ENCODE assay signal across 1 cellular context in the genomic region with DNA sequence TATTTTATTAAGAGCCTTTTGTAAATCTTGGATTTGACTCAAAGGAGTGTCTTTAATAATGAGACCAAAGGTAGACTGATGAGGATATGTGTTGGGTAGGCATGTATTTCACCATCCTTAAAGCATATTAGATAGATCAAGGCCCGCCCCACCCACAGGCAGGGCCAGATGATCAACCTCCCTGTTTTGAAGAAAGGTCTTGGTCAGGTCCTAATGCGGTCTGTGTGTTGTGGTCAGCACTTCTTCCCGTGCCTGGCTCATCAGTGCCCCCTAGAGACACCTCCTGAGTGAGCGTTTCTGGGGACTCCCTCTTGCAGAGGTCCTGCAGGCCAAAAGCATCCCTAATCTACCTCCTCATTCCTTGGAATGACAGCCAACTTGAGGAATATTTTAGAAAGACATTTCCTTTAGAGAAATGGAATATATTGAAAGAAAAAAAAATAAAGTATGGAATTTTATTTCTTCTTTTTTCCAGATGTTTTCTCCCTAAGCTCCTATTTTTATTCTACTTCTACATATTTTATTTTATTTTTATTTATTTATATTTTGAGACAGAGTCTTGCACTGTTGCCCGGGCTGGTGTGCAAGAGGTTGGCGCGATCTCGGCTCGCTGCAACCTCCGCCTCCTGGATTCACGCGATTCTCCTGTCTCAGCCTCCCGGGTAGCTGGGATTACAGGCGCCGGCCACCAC.
TF ChIP-seq lines count a peak whose summit lies in the region.

No MANE protein-coding gene starts in this region.

TF ChIP-seq in HepG2, 621 proteins besides CTCF, POLR2A, EP300 and RAD21 (continued from another document and continues in another):
- TF ChIP-seq, protein P1, sequence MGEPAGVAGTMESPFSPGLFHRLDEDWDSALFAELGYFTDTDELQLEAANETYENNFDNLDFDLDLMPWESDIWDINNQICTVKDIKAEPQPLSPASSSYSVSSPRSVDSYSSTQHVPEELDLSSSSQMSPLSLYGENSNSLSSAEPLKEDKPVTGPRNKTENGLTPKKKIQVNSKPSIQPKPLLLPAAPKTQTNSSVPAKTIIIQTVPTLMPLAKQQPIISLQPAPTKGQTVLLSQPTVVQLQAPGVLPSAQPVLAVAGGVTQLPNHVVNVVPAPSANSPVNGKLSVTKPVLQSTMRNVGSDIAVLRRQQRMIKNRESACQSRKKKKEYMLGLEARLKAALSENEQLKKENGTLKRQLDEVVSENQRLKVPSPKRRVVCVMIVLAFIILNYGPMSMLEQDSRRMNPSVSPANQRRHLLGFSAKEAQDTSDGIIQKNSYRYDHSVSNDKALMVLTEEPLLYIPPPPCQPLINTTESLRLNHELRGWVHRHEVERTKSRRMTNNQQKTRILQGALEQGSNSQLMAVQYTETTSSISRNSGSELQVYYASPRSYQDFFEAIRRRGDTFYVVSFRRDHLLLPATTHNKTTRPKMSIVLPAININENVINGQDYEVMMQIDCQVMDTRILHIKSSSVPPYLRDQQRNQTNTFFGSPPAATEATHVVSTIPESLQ (CRISPR knock-in tag; conservative IDR thresholded peaks at IDR 0.05), result no peak
- no peak for TF ChIP-seq EEA1 (CRISPR knock-in tag; IDR thresholded peaks at IDR 0.05; ENCODE audit: borderline replicate concordance)
- TF ChIP-seq ZNF749 (CRISPR knock-in tag; IDR thresholded peaks at IDR 0.05; ENCODE audit: borderline replicate concordance), result no peak
- no peak for TF ChIP-seq NCOA1 (CRISPR knock-in tag; IDR thresholded peaks at IDR 0.05)
- TF ChIP-seq, protein P2, sequence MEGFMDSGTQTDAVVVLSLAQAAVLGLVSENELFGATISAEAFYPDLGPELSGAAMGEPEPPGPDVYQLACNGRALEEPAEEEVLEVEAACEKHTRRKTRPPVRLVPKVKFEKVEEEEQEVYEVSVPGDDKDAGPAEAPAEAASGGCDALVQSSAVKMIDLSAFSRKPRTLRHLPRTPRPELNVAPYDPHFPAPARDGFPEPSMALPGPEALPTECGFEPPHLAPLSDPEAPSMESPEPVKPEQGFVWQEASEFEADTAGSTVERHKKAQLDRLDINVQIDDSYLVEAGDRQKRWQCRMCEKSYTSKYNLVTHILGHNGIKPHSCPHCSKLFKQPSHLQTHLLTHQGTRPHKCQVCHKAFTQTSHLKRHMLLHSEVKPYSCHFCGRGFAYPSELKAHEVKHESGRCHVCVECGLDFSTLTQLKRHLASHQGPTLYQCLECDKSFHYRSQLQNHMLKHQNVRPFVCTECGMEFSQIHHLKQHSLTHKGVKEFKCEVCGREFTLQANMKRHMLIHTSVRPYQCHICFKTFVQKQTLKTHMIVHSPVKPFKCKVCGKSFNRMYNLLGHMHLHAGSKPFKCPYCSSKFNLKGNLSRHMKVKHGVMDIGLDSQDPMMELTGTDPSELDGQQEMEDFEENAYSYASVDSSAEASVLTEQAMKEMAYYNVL (CRISPR knock-in tag; IDR thresholded peaks at IDR 0.05; ENCODE audit: borderline replicate concordance), result peak; percentile 29; the same call in 1 of the 2 replicates
- TF ChIP-seq, protein P3, sequence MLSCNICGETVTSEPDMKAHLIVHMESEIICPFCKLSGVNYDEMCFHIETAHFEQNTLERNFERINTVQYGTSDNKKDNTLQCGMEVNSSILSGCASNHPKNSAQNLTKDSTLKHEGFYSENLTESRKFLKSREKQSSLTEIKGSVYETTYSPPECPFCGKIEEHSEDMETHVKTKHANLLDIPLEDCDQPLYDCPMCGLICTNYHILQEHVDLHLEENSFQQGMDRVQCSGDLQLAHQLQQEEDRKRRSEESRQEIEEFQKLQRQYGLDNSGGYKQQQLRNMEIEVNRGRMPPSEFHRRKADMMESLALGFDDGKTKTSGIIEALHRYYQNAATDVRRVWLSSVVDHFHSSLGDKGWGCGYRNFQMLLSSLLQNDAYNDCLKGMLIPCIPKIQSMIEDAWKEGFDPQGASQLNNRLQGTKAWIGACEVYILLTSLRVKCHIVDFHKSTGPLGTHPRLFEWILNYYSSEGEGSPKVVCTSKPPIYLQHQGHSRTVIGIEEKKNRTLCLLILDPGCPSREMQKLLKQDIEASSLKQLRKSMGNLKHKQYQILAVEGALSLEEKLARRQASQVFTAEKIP (CRISPR knock-in tag; IDR thresholded peaks at IDR 0.05; ENCODE audit: borderline replicate concordance), result no peak
- no peak for TF ChIP-seq ZNF224 (CRISPR knock-in tag; IDR thresholded peaks at IDR 0.05)
- TF ChIP-seq ZNF503 (CRISPR knock-in tag; IDR thresholded peaks at IDR 0.05), result no peak
- TF ChIP-seq POLR2G (IDR thresholded peaks at IDR 0.05; ENCODE audit: low read depth, low read length), result no peak
- TF ChIP-seq STAT6 (CRISPR knock-in tag; IDR thresholded peaks at IDR 0.05; ENCODE audit: borderline replicate concordance), result no peak
- TF ChIP-seq GABPB1 (CRISPR knock-in tag; IDR thresholded peaks at IDR 0.05), result no peak
- no peak for TF ChIP-seq ZNF572 (CRISPR knock-in tag; IDR thresholded peaks at IDR 0.05)
- TF ChIP-seq, protein P4, sequence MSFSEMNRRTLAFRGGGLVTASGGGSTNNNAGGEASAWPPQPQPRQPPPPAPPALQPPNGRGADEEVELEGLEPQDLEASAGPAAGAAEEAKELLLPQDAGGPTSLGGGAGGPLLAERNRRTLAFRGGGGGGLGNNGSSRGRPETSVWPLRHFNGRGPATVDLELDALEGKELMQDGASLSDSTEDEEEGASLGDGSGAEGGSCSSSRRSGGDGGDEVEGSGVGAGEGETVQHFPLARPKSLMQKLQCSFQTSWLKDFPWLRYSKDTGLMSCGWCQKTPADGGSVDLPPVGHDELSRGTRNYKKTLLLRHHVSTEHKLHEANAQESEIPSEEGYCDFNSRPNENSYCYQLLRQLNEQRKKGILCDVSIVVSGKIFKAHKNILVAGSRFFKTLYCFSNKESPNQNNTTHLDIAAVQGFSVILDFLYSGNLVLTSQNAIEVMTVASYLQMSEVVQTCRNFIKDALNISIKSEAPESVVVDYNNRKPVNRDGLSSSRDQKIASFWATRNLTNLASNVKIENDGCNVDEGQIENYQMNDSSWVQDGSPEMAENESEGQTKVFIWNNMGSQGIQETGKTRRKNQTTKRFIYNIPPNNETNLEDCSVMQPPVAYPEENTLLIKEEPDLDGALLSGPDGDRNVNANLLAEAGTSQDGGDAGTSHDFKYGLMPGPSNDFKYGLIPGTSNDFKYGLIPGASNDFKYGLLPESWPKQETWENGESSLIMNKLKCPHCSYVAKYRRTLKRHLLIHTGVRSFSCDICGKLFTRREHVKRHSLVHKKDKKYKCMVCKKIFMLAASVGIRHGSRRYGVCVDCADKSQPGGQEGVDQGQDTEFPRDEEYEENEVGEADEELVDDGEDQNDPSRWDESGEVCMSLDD (CRISPR knock-in tag; IDR thresholded peaks at IDR 0.05; ENCODE audit: borderline replicate concordance), result no peak
- no peak for TF ChIP-seq MBD4 (IDR thresholded peaks at IDR 0.05; ENCODE audit: borderline replicate concordance, low read length)
- no peak for TF ChIP-seq ZNF891 (CRISPR knock-in tag; IDR thresholded peaks at IDR 0.05)
- no peak for TF ChIP-seq NFE2L1 (CRISPR knock-in tag; IDR thresholded peaks at IDR 0.05; ENCODE audit: borderline replicate concordance)
- TF ChIP-seq STAG1 (CRISPR knock-in tag; IDR thresholded peaks at IDR 0.05), result peak; percentile 98
- TF ChIP-seq KIAA2018 (CRISPR knock-in tag; IDR thresholded peaks at IDR 0.05; ENCODE audit: borderline replicate concordance), result no peak
- TF ChIP-seq GATAD2A (CRISPR knock-in tag; IDR thresholded peaks at IDR 0.05), result peak; percentile 75
- TF ChIP-seq TCF7 (IDR thresholded peaks at IDR 0.05; ENCODE audit: low read depth), result peak; percentile 57
- TF ChIP-seq MEIS1 (CRISPR knock-in tag; IDR thresholded peaks at IDR 0.05; ENCODE audit: borderline replicate concordance), result 0 out of 2 replicates have a peak, but pooled peaks have one; percentile 37
- no peak for TF ChIP-seq GLI4 (CRISPR knock-in tag; IDR thresholded peaks at IDR 0.05; ENCODE audit: borderline replicate concordance)
- TF ChIP-seq ZNF317 (CRISPR knock-in tag; IDR thresholded peaks at IDR 0.05), result no peak
- 0 out of 2 replicates have a peak, but pooled peaks have one; percentile 39 for TF ChIP-seq ZFP91 (CRISPR knock-in tag; IDR thresholded peaks at IDR 0.05; ENCODE audit: borderline replicate concordance)
- TF ChIP-seq ARNT2 (CRISPR knock-in tag; IDR thresholded peaks at IDR 0.05; ENCODE audit: low read depth), result no peak
- no peak for TF ChIP-seq ZSCAN31 (CRISPR knock-in tag; IDR thresholded peaks at IDR 0.05; ENCODE audit: low read depth)
